ENCODE assay signal across 1 cellular context in genomic region chr6:29631209-29631810, GRCh38.
TF ChIP-seq lines count a peak whose summit lies in the region.

No MANE protein-coding gene starts in this region.

TF ChIP-seq in K562, 482 proteins besides CTCF, POLR2A, EP300 and RAD21 (continued from another document and continues in another):
- TF ChIP-seq ZNF740 (CRISPR knock-in tag; IDR thresholded peaks at IDR 0.05) (no peak), ZNF740 (tag; IDR thresholded peaks at IDR 0.05) (no peak), CC2D1A (IDR thresholded peaks at IDR 0.05) (no peak), RREB1 (CRISPR knock-in tag; IDR thresholded peaks at IDR 0.05) (0 out of 2 replicates have a peak, but pooled peaks have one; percentile 33), PRMT5 (CRISPR knock-in tag; IDR thresholded peaks at IDR 0.05) (no peak), ZMIZ1 (IDR thresholded peaks at IDR 0.05; ENCODE audit: low read depth in 2 of 2, low read length in 2 of 2) (no peak), ZFP36 (IDR thresholded peaks at IDR 0.05; ENCODE audit: low read depth, low read length, partially characterized antibody) (peak; percentile 5), ZNF699 (CRISPR knock-in tag; IDR thresholded peaks at IDR 0.05; ENCODE audit: insufficient replicate concordance) (no peak), SIN3A (IDR thresholded peaks at IDR 0.05; ENCODE audit: borderline replicate concordance in 2 of 2, control insufficient read depth in 1 of 2, low read depth in 2 of 2, low read length in 2 of 2) (no peak), ZNF24 (IDR thresholded peaks at IDR 0.05) (no peak), IFI16 (CRISPR knock-in tag; IDR thresholded peaks at IDR 0.05) (no peak), ARID3B (CRISPR knock-in tag; IDR thresholded peaks at IDR 0.05; ENCODE audit: borderline replicate concordance) (no peak), MITF (IDR thresholded peaks at IDR 0.05) (no peak), HCFC1 (IDR thresholded peaks at IDR 0.05; ENCODE audit: low read depth, low read length) (no peak), PREB (CRISPR knock-in tag; IDR thresholded peaks at IDR 0.05) (no peak), NR4A1 (CRISPR knock-in tag; IDR thresholded peaks at IDR 0.05) (0 out of 2 replicates have a peak, but pooled peaks have one; percentile 28), NR4A1 (tag; IDR thresholded peaks at IDR 0.05) (no peak), FOSL1 (tag; conservative IDR thresholded peaks at IDR 0.05) (no peak; the same call in 1 of the 2 replicates), ATF7 (IDR thresholded peaks at IDR 0.05) (peak; percentile 66; the same call in 1 of the 2 replicates), SMARCE1 (IDR thresholded peaks at IDR 0.05) (no peak), AFF4 (CRISPR knock-in tag; IDR thresholded peaks at IDR 0.05) (no peak), RFX7 (CRISPR knock-in tag; IDR thresholded peaks at IDR 0.05) (no peak), NFXL1 (CRISPR knock-in tag; IDR thresholded peaks at IDR 0.05) (no peak), MTA1 (IDR thresholded peaks at IDR 0.05; ENCODE audit: borderline replicate concordance) (no peak; the same call in 1 of the 2 replicates), CEBPZ (IDR thresholded peaks at IDR 0.05; ENCODE audit: borderline replicate concordance, low read depth, low read length) (no peak), BRF2 (IDR thresholded peaks at IDR 0.05; ENCODE audit: borderline replicate concordance, insufficient read depth, insufficient read length) (no peak), DNMT1 (IDR thresholded peaks at IDR 0.05) (no peak), MNT (conservative IDR thresholded peaks at IDR 0.05) (peak in 1 of 2 experiments; percentile 63; a peak in 1 of 4 replicates), COPS2 (conservative IDR thresholded peaks at IDR 0.05) (no peak)
